Comparison of ENCODE assay signal across 8 cellular contexts in the genomic region with DNA sequence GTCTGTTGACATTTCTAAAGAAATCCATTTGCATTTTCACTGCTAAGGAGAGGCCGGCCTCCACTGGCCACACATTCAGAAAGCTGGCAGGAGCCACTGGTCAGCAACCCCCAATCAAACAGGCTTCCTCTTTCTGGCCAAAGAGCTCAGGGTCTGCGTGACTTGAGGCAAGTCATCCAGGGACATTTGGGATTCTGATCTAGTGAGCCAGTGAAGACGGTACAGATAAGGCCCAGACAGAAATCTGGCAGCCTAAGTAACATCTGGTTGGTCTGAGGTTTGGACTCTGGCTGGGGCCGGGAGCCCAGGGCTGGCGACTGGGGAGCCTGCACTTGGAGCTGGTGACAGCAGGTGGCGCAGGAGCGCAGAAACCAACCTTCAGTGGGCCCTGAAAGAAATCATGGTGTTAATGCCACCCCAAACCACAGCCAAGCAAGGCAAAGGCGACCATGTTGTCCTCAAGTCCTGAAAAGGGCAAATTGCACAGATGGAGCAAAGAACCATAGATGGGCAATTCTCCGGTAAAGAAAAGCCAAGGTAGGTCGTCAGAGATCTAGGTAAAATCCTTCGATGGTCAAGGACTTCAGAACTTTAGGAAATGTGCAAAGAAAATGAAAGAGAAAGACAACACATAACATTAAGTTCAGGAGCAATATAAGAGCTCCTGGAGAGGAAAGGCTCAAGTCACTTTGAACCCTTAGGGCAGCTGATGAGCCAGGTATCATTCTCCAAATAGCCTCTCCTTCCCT.
DNase-seq lines count a peak whose midpoint lies in the region; ATAC-seq and TF ChIP-seq lines count a peak whose summit lies in the region.

No MANE protein-coding gene starts in this region.

- H3K27me3 Mint-ChIP-seq in activated T-cell treated with anti-CD3 and anti-CD28 coated beads, Interleukin-2, amount 50 U/mL, for 4 hours (ENCODE audit: low read depth), result peaks cover 3% of the 10 kb centered on the region
- H3K27me3 Mint-ChIP-seq in HFFc6 (ENCODE audit: insufficient read depth), result no peaks in the 10 kb centered on the region
- H3K27me3 Mint-ChIP-seq in activated T-cell treated with anti-CD3 and anti-CD28 coated beads, Interleukin-2, amount 50 U/mL, for 72 hours (ENCODE audit: low read depth), result no peaks in the 10 kb centered on the region

- no peaks in the 10 kb centered on the region for H4K20me1 ChIP-seq in osteoblast (ENCODE audit: insufficient read depth, low read length)

- H2AFZ ChIP-seq in osteoblast (ENCODE audit: low read length), result no peak overlapping the region

- intact Hi-C loops in head of caudate nucleus (cut with DNase I), result loop anchor here (5.0 to 10.0 kb wide), 4 partner anchors 97 to 491 kb away; no protein-coding TSS in a partner anchor

- H3K4me3 ChIP-seq in osteoblast (ENCODE audit: insufficient read depth, low read length), result no peak overlapping the region

- H3K4me3 Mint-ChIP-seq in activated T-cell treated with anti-CD3 and anti-CD28 coated beads, Interleukin-2, amount 50 U/mL, for 4 hours, result no peak overlapping the region
- H3K4me3 Mint-ChIP-seq in HFFc6, result peak overlapping the region; percentile 5
- H3K4me3 Mint-ChIP-seq in activated T-cell treated with anti-CD3 and anti-CD28 coated beads, Interleukin-2, amount 50 U/mL, for 72 hours, result no peak overlapping the region

- H3K27ac Mint-ChIP-seq in HFFc6, result peak overlapping the region; percentile 78
- H3K27ac Mint-ChIP-seq in activated T-cell treated with anti-CD3 and anti-CD28 coated beads, Interleukin-2, amount 50 U/mL, for 72 hours, result no peak overlapping the region

- peak; percentile 94 for TF ChIP-seq CTCF in HFFc6 (IDR thresholded peaks at IDR 0.05)
- peak; percentile 98 for TF ChIP-seq CTCF in osteoblast (IDR thresholded peaks at IDR 0.05; ENCODE audit: extremely low read depth, low read depth, low read length)

- peaks cover 42% of the 10 kb centered on the region for H3K4me1 ChIP-seq in osteoblast (ENCODE audit: insufficient read depth, low read length)

- DNase-seq in activated T-cell treated with anti-CD3 and anti-CD28 coated beads for 48 hours (ENCODE audit: low read depth), result peak; percentile 23
- DNase-seq in activated T-cell treated with anti-CD3 and anti-CD28 coated beads, Interleukin-2, amount 50 U/mL, for 4 hours, result no peak
- DNase-seq in HFFc6, result peak; percentile 96
- peak; percentile 8 for DNase-seq in NCI-H146 (lab: John Stamatoyannopoulos, UW)
- peak; percentile 32 to 47 for DNase-seq in activated T-cell treated with anti-CD3 and anti-CD28 coated beads, Interleukin-2, amount 50 U/mL, for 72 hours
- DNase-seq in head of caudate nucleus, result peak in 41 of 42 donors; percentile 66 to 94 (median 83)
- DNase-seq in osteoblast (ENCODE audit: insufficient read length, low spot score, missing footprints), result peak; percentile 91
- DNase-seq in SIG-M5 (lab: John Stamatoyannopoulos, UW), result no peak

- H3K9me3 ChIP-seq in osteoblast (ENCODE audit: low read depth, low read length), result no peaks in the 10 kb centered on the region

- H3K9me3 Mint-ChIP-seq in activated T-cell treated with anti-CD3 and anti-CD28 coated beads, Interleukin-2, amount 50 U/mL, for 4 hours, result no peaks in the 10 kb centered on the region
- H3K9me3 Mint-ChIP-seq in HFFc6, result no peaks in the 10 kb centered on the region
- H3K9me3 Mint-ChIP-seq in activated T-cell treated with anti-CD3 and anti-CD28 coated beads, Interleukin-2, amount 50 U/mL, for 72 hours, result no peaks in the 10 kb centered on the region

- peak overlapping the region; percentile 89 for H3K27ac ChIP-seq in osteoblast (ENCODE audit: low read depth, low read length)

- H3K79me2 ChIP-seq in osteoblast (ENCODE audit: insufficient read depth, low read length), result peaks cover 2% of the 10 kb centered on the region

- peak overlapping the region; percentile 44 for H3K4me2 ChIP-seq in osteoblast (ENCODE audit: insufficient read depth, low read length)

- H3K4me1 Mint-ChIP-seq in activated T-cell treated with anti-CD3 and anti-CD28 coated beads, Interleukin-2, amount 50 U/mL, for 4 hours (ENCODE audit: low read depth), result no peaks in the 10 kb centered on the region
- H3K4me1 Mint-ChIP-seq in HFFc6 (ENCODE audit: low read depth), result peaks cover 62% of the 10 kb centered on the region
- no peaks in the 10 kb centered on the region for H3K4me1 Mint-ChIP-seq in activated T-cell treated with anti-CD3 and anti-CD28 coated beads, Interleukin-2, amount 50 U/mL, for 72 hours (ENCODE audit: low read depth)

- no peaks in the 10 kb centered on the region for H3K36me3 ChIP-seq in osteoblast (ENCODE audit: insufficient read depth, low read length)

- no peaks in the 10 kb centered on the region for H3K27me3 ChIP-seq in osteoblast (ENCODE audit: insufficient read depth, low read length)

- no peaks in the 10 kb centered on the region for H3K36me3 Mint-ChIP-seq in activated T-cell treated with anti-CD3 and anti-CD28 coated beads, Interleukin-2, amount 50 U/mL, for 4 hours (ENCODE audit: insufficient read depth)
- H3K36me3 Mint-ChIP-seq in HFFc6 (ENCODE audit: low read depth), result no peaks in the 10 kb centered on the region
- H3K36me3 Mint-ChIP-seq in activated T-cell treated with anti-CD3 and anti-CD28 coated beads, Interleukin-2, amount 50 U/mL, for 72 hours (ENCODE audit: insufficient read depth in 2 of 2), result no peaks in the 10 kb centered on the region

- no peak for ATAC-seq in activated T-cell treated with anti-CD3 and anti-CD28 coated beads, Interleukin-2, amount 50 U/mL, for 4 hours
- ATAC-seq in activated T-cell treated with anti-CD3 and anti-CD28 coated beads, Interleukin-2, amount 50 U/mL, for 72 hours (replicated peaks in 1 of 2), result peak; percentile 41 to 44

Comparison
In these comparisons a context has a peak if more than half of its experiments do, and no peak if none do; other contexts are left out.
1. DNase-seq: peak in activated T-cell treated with anti-CD3 and anti-CD28 coated beads for 48 hours (single experiment), HFFc6 (single experiment), NCI-H146 (single experiment), activated T-cell treated with anti-CD3 and anti-CD28 coated beads, Interleukin-2, amount 50 U/mL, for 72 hours (2 of 2), head of caudate nucleus (41 of 42) and osteoblast (single experiment); none in activated T-cell treated with anti-CD3 and anti-CD28 coated beads, Interleukin-2, amount 50 U/mL, for 4 hours (single experiment) and SIG-M5 (single experiment).
2. ATAC-seq: peak in activated T-cell treated with anti-CD3 and anti-CD28 coated beads, Interleukin-2, amount 50 U/mL, for 72 hours (2 of 2); none in activated T-cell treated with anti-CD3 and anti-CD28 coated beads, Interleukin-2, amount 50 U/mL, for 4 hours (0 of 2).